ENCODE assay signal across 16 cellular contexts in genomic region chr9:92954886-92955285, GRCh38. TPM values are rescaled to one million over a fixed set of nuclear protein-coding genes. Genes with fewer than 3 reads are reported as not detected.
DNase-seq lines count a peak whose midpoint lies in the region; ATAC-seq and TF ChIP-seq lines count a peak whose summit lies in the region.
"Had no signal": no experiment of that assay in that cellular context is flagged by ENCODE, and none has a peak within 500 bp of the region (broad histone marks: within the 10 kb centered on the region; RNA-seq: fewer than 3 reads in every experiment).

No MANE protein-coding gene starts in this region.

- POLR2A ChIA-PET in activated CD4-positive, alpha-beta T cell treated with anti-CD3 and anti-CD28 coated beads, Interleukin-2, amount 10 ng/mL, durations not matched to agents 7 days and 5 days (lab: Charles Lee): no interaction called here
- POLR2A ChIA-PET in IMR-90 (lab: Charles Lee; ENCODE audit: unreplicated experiment): no interaction called here
- POLR2A ChIA-PET in HEK293T (lab: Yijun Ruan, JAX): no interaction called here

- H3K56ac ChIP-seq in IMR-90 (ENCODE audit: extremely low read depth, insufficient read depth, low read length): no peak overlapping the region

- H3K4me1 ChIP-seq in IMR-90 (ENCODE audit: control insufficient read depth, insufficient read depth, low read length): no peaks in the 10 kb centered on the region

- no peak for ATAC-seq in IMR-90 (ENCODE audit: low read depth)
- no peak for ATAC-seq in GM19395 (IDR thresholded peaks at IDR 0.05; ENCODE audit: unreplicated experiment)
- ATAC-seq: A549, GM23338 had no signal

- no peaks in the 10 kb centered on the region for H3K27me3 Mint-ChIP-seq in activated CD4-positive, alpha-beta T cell treated with anti-CD3 and anti-CD28 coated beads, Interleukin-2, amount 10 ng/mL, durations not matched to agents 7 days and 5 days
- H3K27me3 Mint-ChIP-seq in activated naive CD8-positive, alpha-beta T cell: no peaks in the 10 kb centered on the region
- no peaks in the 10 kb centered on the region for H3K27me3 Mint-ChIP-seq in neural crest cell (ENCODE audit: low read depth)

- no peak overlapping the region for H2BK120ac ChIP-seq in IMR-90 (ENCODE audit: low read depth, low read length)

- H3K27ac ChIP-seq in IMR-90 (ENCODE audit: insufficient read depth, low read length): no peak overlapping the region
- H3K27ac ChIP-seq: A549, SJCRH30, tibial nerve had no signal

- CTCF ChIA-PET in activated CD4-positive, alpha-beta T cell treated with anti-CD3 and anti-CD28 coated beads, Interleukin-2, amount 10 ng/mL, durations not matched to agents 7 days and 5 days (lab: Charles Lee): interaction anchor here (0.6 to 2.4 kb wide), 7 partner anchors 9 to 179 kb away, joined by 3 to 14 read pairs (median 3); partner anchors contain the start of gene NINJ1
- CTCF ChIA-PET in IMR-90 (lab: Yijun Ruan, JAX): no interaction called here
- CTCF ChIA-PET in HEK293T (lab: Yijun Ruan, JAX): no interaction called here

- no TSS peak for BruUV-seq in IMR-90 (replicated peaks; lab: Mats Ljungman, UMichigan)

- no peak overlapping the region for H3K4me3 ChIP-seq in IMR-90 (ENCODE audit: insufficient read depth, low read depth, low read length)
- H3K4me3 ChIP-seq: A549, GM23338, SJCRH30, tibial nerve had no signal

- DNase-seq in activated CD4-positive, alpha-beta T cell treated with anti-CD3 and anti-CD28 coated beads, Interleukin-2, amount 10 ng/mL, durations not matched to agents 7 days and 5 days: no peak
- DNase-seq in activated CD4-positive, alpha-beta T cell treated with anti-CD3 and anti-CD28 coated beads for 48 hours: no peak
- no peak for DNase-seq in IMR-90
- no peak for DNase-seq in neural crest cell (ENCODE audit: low read depth, low spot score)
- no peak for DNase-seq in HEK293T (ENCODE audit: extremely low spot score)
- no peak for DNase-seq in NCI-H1092 (lab: John Stamatoyannopoulos, UW)
- DNase-seq: aorta; mesenchymal stem cell; SJCRH30; stimulated activated CD4-positive, alpha-beta T cell treated with anti-CD3 and anti-CD28 coated beads, Interleukin-2, amount 100 ng/mL, for 48 hours; stimulated activated CD8-positive, alpha-beta memory T cell treated with anti-CD3 and anti-CD28 coated beads, Interleukin-4, amount 100 ng/mL, for 48 hours had no signal

- no peak overlapping the region for H4K5ac ChIP-seq in IMR-90 (ENCODE audit: low read depth, low read length)

- WGBS in IMR-90 (ENCODE audit: extremely low coverage in 2 of 2, insufficient read length in 1 of 2), 2 experiments: 77% methylated on average over 2 of the region's 9 CpGs; no CpG with 5 or more reads in 1 of the 2 experiments

- no peaks in the 10 kb centered on the region for H3K9me3 Mint-ChIP-seq in activated CD4-positive, alpha-beta T cell treated with anti-CD3 and anti-CD28 coated beads, Interleukin-2, amount 10 ng/mL, durations not matched to agents 7 days and 5 days
- no peaks in the 10 kb centered on the region for H3K9me3 Mint-ChIP-seq in activated naive CD8-positive, alpha-beta T cell (ENCODE audit: low read depth)
- no peaks in the 10 kb centered on the region for H3K9me3 Mint-ChIP-seq in neural crest cell
- H3K9me3 Mint-ChIP-seq: GM23338 had no signal

- H3K9ac ChIP-seq in IMR-90 (ENCODE audit: low read depth, low read length): no peak overlapping the region

- H3K4me1 Mint-ChIP-seq in activated CD4-positive, alpha-beta T cell treated with anti-CD3 and anti-CD28 coated beads, Interleukin-2, amount 10 ng/mL, durations not matched to agents 7 days and 5 days: peaks cover 80% of the 10 kb centered on the region
- H3K4me1 Mint-ChIP-seq in activated naive CD8-positive, alpha-beta T cell (ENCODE audit: low read depth): peaks cover 81% of the 10 kb centered on the region
- peaks cover 14% of the 10 kb centered on the region for H3K4me1 Mint-ChIP-seq in neural crest cell
- H3K4me1 Mint-ChIP-seq: GM23338 had no signal

- H2AK5ac ChIP-seq in IMR-90 (ENCODE audit: low read depth, low read length): no peak overlapping the region

- H2AK9ac ChIP-seq in IMR-90 (replicated peaks; ENCODE audit: low read depth, low read length, poor library complexity): no peak overlapping the region

- no peak overlapping the region for H3K4me2 ChIP-seq in IMR-90 (ENCODE audit: low read depth, low read length)
- H3K4me2 ChIP-seq: A549, GM23338 had no signal

- H3K14ac ChIP-seq in IMR-90 (replicated peaks; ENCODE audit: low read depth, low read length): no peak overlapping the region

- peak overlapping the region; percentile 70 for H3K4me3 Mint-ChIP-seq in activated CD4-positive, alpha-beta T cell treated with anti-CD3 and anti-CD28 coated beads, Interleukin-2, amount 10 ng/mL, durations not matched to agents 7 days and 5 days
- H3K4me3 Mint-ChIP-seq in activated naive CD8-positive, alpha-beta T cell: peak overlapping the region; percentile 41
- no peak overlapping the region for H3K4me3 Mint-ChIP-seq in neural crest cell
- H3K4me3 Mint-ChIP-seq: GM23338 had no signal

- H3K18ac ChIP-seq in IMR-90 (ENCODE audit: low read depth, low read length): no peak overlapping the region

- no peak overlapping the region for H3K23ac ChIP-seq in IMR-90 (ENCODE audit: low read depth, low read length)

- no peak overlapping the region for H2BK15ac ChIP-seq in IMR-90 (ENCODE audit: low read depth, low read length)

- H4K8ac ChIP-seq in IMR-90 (ENCODE audit: low read depth in 2 of 2, low read length in 2 of 2): no peak overlapping the region

- H2BK20ac ChIP-seq in IMR-90 (ENCODE audit: low read depth, low read length): no peak overlapping the region

- H3K27ac Mint-ChIP-seq in activated CD4-positive, alpha-beta T cell treated with anti-CD3 and anti-CD28 coated beads, Interleukin-2, amount 10 ng/mL, durations not matched to agents 7 days and 5 days: peak overlapping the region; percentile 94
- H3K27ac Mint-ChIP-seq in activated naive CD8-positive, alpha-beta T cell: peak overlapping the region; percentile 93
- peak overlapping the region; percentile 20 for H3K27ac Mint-ChIP-seq in neural crest cell (ENCODE audit: unreplicated experiment)
- H3K27ac Mint-ChIP-seq: GM23338 had no signal

- H4K91ac ChIP-seq in IMR-90 (ENCODE audit: insufficient read depth, low read depth, low read length): no peak overlapping the region

- TF ChIP-seq CTCF in IMR-90 (conservative IDR thresholded peaks at IDR 0.05; ENCODE audit: low read depth, low read length): no peak
- TF ChIP-seq CTCF in neural crest cell (conservative IDR thresholded peaks at IDR 0.05): no peak

- no peaks in the 10 kb centered on the region for H3K36me3 ChIP-seq in IMR-90 (ENCODE audit: control insufficient read depth, insufficient read depth, low read length)
- H3K36me3 ChIP-seq: SJCRH30, tibial nerve had no signal

- H3K27me3 ChIP-seq in IMR-90 (ENCODE audit: control insufficient read depth, insufficient read depth, low read length): peaks cover 2% of the 10 kb centered on the region
- H3K27me3 ChIP-seq: SJCRH30, tibial nerve had no signal

- H2BK5ac ChIP-seq in IMR-90 (ENCODE audit: low read depth, low read length, poor library complexity, severe bottlenecking): no peak overlapping the region

- H3K4ac ChIP-seq in IMR-90 (ENCODE audit: low read depth, low read length): no peak overlapping the region

- no peaks in the 10 kb centered on the region for H4K20me1 ChIP-seq in IMR-90 (ENCODE audit: insufficient read depth, low read length)

- no peak for TF ChIP-seq RAD21 in IMR-90 (IDR thresholded peaks at IDR 0.05; ENCODE audit: low read length)

- H3K9me3 ChIP-seq in IMR-90 (ENCODE audit: control insufficient read depth, insufficient read depth, low read length): no peaks in the 10 kb centered on the region
- H3K9me3 ChIP-seq: A549, SJCRH30, tibial nerve had no signal

- in situ Hi-C loops in IMR-90 (cut with MboI; ENCODE audit: low sequenced_read_pairs): no loop called here

- dilution Hi-C loops in IMR-90 (cut with HindIII; ENCODE audit: low sequenced_read_pairs, unreplicated experiment): no loop called here

- peaks cover 7% of the 10 kb centered on the region for H3K36me3 Mint-ChIP-seq in activated CD4-positive, alpha-beta T cell treated with anti-CD3 and anti-CD28 coated beads, Interleukin-2, amount 10 ng/mL, durations not matched to agents 7 days and 5 days (ENCODE audit: low read depth)
- no peaks in the 10 kb centered on the region for H3K36me3 Mint-ChIP-seq in activated naive CD8-positive, alpha-beta T cell
- H3K36me3 Mint-ChIP-seq in neural crest cell (ENCODE audit: low read depth): no peaks in the 10 kb centered on the region

- peaks cover 3% of the 10 kb centered on the region; the same call in 1 of the 2 replicates for H3K9me1 ChIP-seq in IMR-90 (ENCODE audit: insufficient read depth, low read length)

- no peaks in the 10 kb centered on the region for H3K79me1 ChIP-seq in IMR-90 (ENCODE audit: low read depth in 1 of 2, low read length in 2 of 2)

- peak overlapping the region; percentile 13 for H2AFZ ChIP-seq in IMR-90 (replicated peaks; ENCODE audit: low read length, poor library complexity)
- H2AFZ ChIP-seq: GM23338 had no signal

- intact Hi-C loops in IMR-90 (cut with micrococcal nuclease): loop anchor here (10.0 kb wide), 1 partner anchor 210 kb away; no protein-coding TSS in a partner anchor

- no peak for TF ChIP-seq POLR2A in IMR-90 (IDR thresholded peaks at IDR 0.05; ENCODE audit: low read depth, low read length)

TF ChIP-seq in IMR-90, 13 proteins besides CTCF, POLR2A, EP300 and RAD21 (continues in another document):
- TF ChIP-seq FOS (IDR thresholded peaks at IDR 0.05; ENCODE audit: low read depth, low read length) (no peak), CEBPB (IDR thresholded peaks at IDR 0.05; ENCODE audit: low read depth, low read length) (no peak), MAZ (IDR thresholded peaks at IDR 0.05; ENCODE audit: borderline replicate concordance, low read depth, low read length) (no peak), SMC3 (IDR thresholded peaks at IDR 0.05; ENCODE audit: low read depth, low read length) (no peak)

TF ChIP-seq in HEK293T, 16 proteins besides CTCF, POLR2A, EP300 and RAD21:
- TF ChIP-seq FOXK2 (IDR thresholded peaks at IDR 0.05) (no peak), NFRKB (IDR thresholded peaks at IDR 0.05) (no peak), HDGF (IDR thresholded peaks at IDR 0.05; ENCODE audit: borderline replicate concordance) (no peak), ZNF384 (IDR thresholded peaks at IDR 0.05) (no peak), FOXM1 (IDR thresholded peaks at IDR 0.05; ENCODE audit: borderline replicate concordance) (no peak), FOXA1 (IDR thresholded peaks at IDR 0.05) (no peak), SP1 (IDR thresholded peaks at IDR 0.05) (no peak)

RNA-seq across cellular contexts. Expression of gene FGD3, which starts 7.6 kb away (rescaled TPM):
- total RNA-seq in activated CD4-positive, alpha-beta T cell treated with anti-CD3 and anti-CD28 coated beads, Interleukin-2, amount 10 ng/mL, durations not matched to agents 7 days and 5 days: 100 to 1,000 TPM; 148 to 156 TPM
- total RNA-seq in IMR-90 (2012; rRNA removed) (not detected in 2 replicates), neural crest cell (3.7 and 4.1 TPM in 2 replicates)
- polyA plus RNA-seq in IMR-90 (2012; rRNA removed): not detected in 2 replicates
- polyA plus RNA-seq in IMR-90 (2012; cell fraction: cytosol; rRNA removed): not detected in 2 replicates
- polyA plus RNA-seq in IMR-90 (2012; cell fraction: nucleus; rRNA removed; ENCODE audit: low replicate concordance): not detected in 2 replicates

Comparison
In these comparisons a context has a peak if more than half of its experiments do, and no peak if none do; other contexts are left out.
1. H3K27ac Mint-ChIP-seq: peak in every context shown above with its lines; median percentile 94 in activated CD4-positive, alpha-beta T cell treated with anti-CD3 and anti-CD28 coated beads, Interleukin-2, amount 10 ng/mL, durations not matched to agents 7 days and 5 days; 93 in activated naive CD8-positive, alpha-beta T cell; 20 in neural crest cell.
2. RNA of gene FGD3, which starts 7.6 kb away (total RNA-seq): 148 to 156 TPM in activated CD4-positive, alpha-beta T cell treated with anti-CD3 and anti-CD28 coated beads, Interleukin-2, amount 10 ng/mL, durations not matched to agents 7 days and 5 days; 3.7 to 4.1 TPM in neural crest cell and not detected in IMR-90; every median in the first group is over 10 times any median in the second.